In the genomic region with DNA sequence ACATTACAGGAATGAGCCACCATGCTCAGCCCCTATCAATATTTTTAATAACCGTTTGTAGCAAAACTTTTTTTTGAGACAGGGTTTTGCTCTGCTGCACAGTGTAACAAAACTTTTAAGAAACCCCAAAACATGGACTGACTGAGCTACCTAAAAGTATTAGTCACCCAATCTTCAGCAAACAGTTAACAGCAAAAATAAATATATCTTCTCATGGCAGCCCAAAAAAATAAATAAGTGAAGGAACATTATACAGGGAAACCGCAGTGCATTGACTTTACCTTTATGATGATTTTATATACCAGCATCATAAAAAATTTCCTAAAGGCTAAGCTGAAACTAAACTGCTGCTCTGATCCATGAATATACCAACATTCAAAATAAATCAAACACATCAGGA, we compare ENCODE assay signal across 19 cellular contexts.
"Had no signal": no experiment of that assay in that cellular context is flagged by ENCODE, and none has a peak within 500 bp of the region (broad histone marks: within the 10 kb centered on the region; RNA-seq: fewer than 3 reads in every experiment).

No MANE protein-coding gene starts in this region.

- H3K9me3 ChIP-seq: esophagus squamous epithelium, gastrocnemius medialis, left lung, lower lobe of right lung had no signal

- H3K27me3 ChIP-seq: esophagus squamous epithelium, gastrocnemius medialis, heart right ventricle, left lung had no signal

- DNase-seq: dermis blood vessel endothelial cell; dorsolateral prefrontal cortex; effector CD4-positive, alpha-beta T cell; effector memory CD4-positive, alpha-beta T cell; erythroblast; esophagus squamous epithelium; foreskin melanocyte; gastrocnemius medialis; glutamatergic neuron; head of caudate nucleus; heart right ventricle; left cardiac atrium; left lung; left ventricle myocardium superior; lower lobe of right lung; mesendoderm; midbrain; naive B cell had no signal

- ATAC-seq: gastrocnemius medialis, heart right ventricle, left cardiac atrium, left ventricle myocardium superior, lower lobe of right lung had no signal

- H3K4me1 ChIP-seq: gastrocnemius medialis, heart right ventricle, left lung, lower lobe of right lung had no signal

- H3K36me3 ChIP-seq: esophagus squamous epithelium, gastrocnemius medialis, heart right ventricle, left lung, lower lobe of right lung had no signal

- H3K4me3 ChIP-seq: coronary artery, dorsolateral prefrontal cortex, esophagus squamous epithelium, gastrocnemius medialis, heart right ventricle, left lung, lower lobe of right lung had no signal

- H3K27ac ChIP-seq: coronary artery, gastrocnemius medialis, heart right ventricle, left lung, lower lobe of right lung had no signal
